26 cellular contexts compared by ENCODE assay signal in genomic region chr6:64679411-64679810, GRCh38.
"Had no signal": no experiment of that assay in that cellular context is flagged by ENCODE, and none has a peak within 500 bp of the region (broad histone marks: within the 10 kb centered on the region; RNA-seq: fewer than 3 reads in every experiment).

No MANE protein-coding gene starts in this region.

- H3K27me3 ChIP-seq: MG63, Peyer's patch, SJSA1 had no signal

- H3K27me3 Mint-ChIP-seq: activated CD4-positive, alpha-beta memory T cell treated with anti-CD3 and anti-CD28 coated beads, Interleukin-2, amount 10 ng/mL, durations not matched to agents 7 days and 5 days; activated CD4-positive, alpha-beta T cell treated with anti-CD3 and anti-CD28 coated beads for 36 hours; activated naive CD4-positive, alpha-beta T cell treated with anti-CD3 and anti-CD28 coated beads, Interleukin-2, amount 10 ng/mL, durations not matched to agents 7 days and 5 days; activated naive CD8-positive, alpha-beta T cell treated with anti-CD3 and anti-CD28 coated beads for 36 hours had no signal

- ATAC-seq: activated CD4-positive, alpha-beta T cell treated with anti-CD3 and anti-CD28 coated beads for 36 hours; activated T-cell treated with anti-CD3 and anti-CD28 coated beads, Interleukin-2, amount 50 U/mL, for 72 hours; SK-N-SH treated with all-trans-retinoic acid at 6 μM for 48 hours had no signal

- H3K9me3 ChIP-seq: MG63, Peyer's patch, SJSA1 had no signal

- H3K36me3 ChIP-seq: MG63, Peyer's patch, SJSA1, WERI-Rb-1 had no signal

- H3K4me3 ChIP-seq: MG63, Peyer's patch, SJSA1 had no signal

- H3K4me1 Mint-ChIP-seq: activated CD4-positive, alpha-beta memory T cell treated with anti-CD3 and anti-CD28 coated beads, Interleukin-2, amount 10 ng/mL, durations not matched to agents 7 days and 5 days; activated CD4-positive, alpha-beta T cell treated with anti-CD3 and anti-CD28 coated beads for 36 hours; activated naive CD4-positive, alpha-beta T cell treated with anti-CD3 and anti-CD28 coated beads, Interleukin-2, amount 10 ng/mL, durations not matched to agents 7 days and 5 days; activated naive CD8-positive, alpha-beta T cell treated with anti-CD3 and anti-CD28 coated beads for 36 hours had no signal

- H3K4me3 Mint-ChIP-seq: activated CD4-positive, alpha-beta memory T cell treated with anti-CD3 and anti-CD28 coated beads, Interleukin-2, amount 10 ng/mL, durations not matched to agents 7 days and 5 days; activated CD4-positive, alpha-beta T cell treated with anti-CD3 and anti-CD28 coated beads for 36 hours; activated naive CD4-positive, alpha-beta T cell treated with anti-CD3 and anti-CD28 coated beads, Interleukin-2, amount 10 ng/mL, durations not matched to agents 7 days and 5 days; activated naive CD8-positive, alpha-beta T cell treated with anti-CD3 and anti-CD28 coated beads for 36 hours; activated T-cell treated with anti-CD3 and anti-CD28 coated beads, Interleukin-2, amount 50 U/mL, for 72 hours; T-helper 1 cell treated with Interleukin-12 subunit alpha and Interleukin-12 subunit beta and Interleukin-4 antibody, amounts not matched to agents 30 μg/mL and 1 μg/mL, for 36 hours had no signal

- H3K27ac Mint-ChIP-seq: activated CD4-positive, alpha-beta memory T cell treated with anti-CD3 and anti-CD28 coated beads, Interleukin-2, amount 10 ng/mL, durations not matched to agents 7 days and 5 days; activated CD4-positive, alpha-beta T cell treated with anti-CD3 and anti-CD28 coated beads for 36 hours; activated naive CD4-positive, alpha-beta T cell treated with anti-CD3 and anti-CD28 coated beads, Interleukin-2, amount 10 ng/mL, durations not matched to agents 7 days and 5 days; activated naive CD8-positive, alpha-beta T cell treated with anti-CD3 and anti-CD28 coated beads for 36 hours; activated T-cell treated with anti-CD3 and anti-CD28 coated beads, Interleukin-2, amount 50 U/mL, for 72 hours; activated T-helper 2 cell treated with anti-CD3 and anti-CD28 coated beads, Interferon-gamma antibody, Interleukin-2, Interleukin-4, amounts not matched to agents 10 μg/mL and 5 μg/mL and 100 μg/mL, durations not matched to agents 14 hours and 24 hours and 36 hours; T-helper 1 cell treated with Interleukin-12 subunit alpha and Interleukin-12 subunit beta and Interleukin-4 antibody, amounts not matched to agents 30 μg/mL and 1 μg/mL, for 36 hours had no signal

- H3K36me3 Mint-ChIP-seq: activated naive CD4-positive, alpha-beta T cell treated with anti-CD3 and anti-CD28 coated beads, Interleukin-2, amount 10 ng/mL, durations not matched to agents 7 days and 5 days; activated naive CD8-positive, alpha-beta T cell treated with anti-CD3 and anti-CD28 coated beads for 36 hours had no signal

- DNase-seq: activated CD4-positive, alpha-beta memory T cell treated with anti-CD3 and anti-CD28 coated beads, Interleukin-2, amount 10 ng/mL, durations not matched to agents 7 days and 5 days; activated CD4-positive, alpha-beta T cell treated with anti-CD3 and anti-CD28 coated beads for 36 hours; activated CD4-positive, alpha-beta T cell treated with anti-CD3 and anti-CD28 coated beads, Interleukin-2, amount 50 U/mL, for 1 hour; activated gamma-delta T cell treated with Interleukin-2 at 50 U/mL for 16 hours; activated naive CD4-positive, alpha-beta T cell treated with anti-CD3 and anti-CD28 coated beads, Interleukin-2, amount 10 ng/mL, durations not matched to agents 7 days and 5 days; activated naive CD8-positive, alpha-beta T cell treated with anti-CD3 and anti-CD28 coated beads for 36 hours; activated T-cell treated with anti-CD3 and anti-CD28 coated beads for 4 hours; activated T-cell treated with anti-CD3 and anti-CD28 coated beads, Interleukin-2, amount 50 U/mL, for 72 hours; central memory CD4-positive, alpha-beta T cell; MG63; NCI-H2029; NCI-H2107; NCI-H2171 treated with DMSO at 0.1 percent for 48 hours; NCI-H345; NCI-H510A; NCI-H526 treated with DMSO at 0.1 percent for 48 hours; NCI-H82; Peyer's patch; SHP77; SW 1271; T-helper 9 cell; WERI-Rb-1 had no signal

- H3K4me1 ChIP-seq: Peyer's patch, SJSA1 had no signal

- H3K27ac ChIP-seq: Peyer's patch, SJSA1, WERI-Rb-1 had no signal
